Comparison of ENCODE assay signal across 1 cellular context in genomic region chr12:57744194-57744776, GRCh38.
TF ChIP-seq lines count a peak whose summit lies in the region.

No MANE protein-coding gene starts in this region.

TF ChIP-seq in K562, 482 proteins besides CTCF, POLR2A, EP300 and RAD21 (continued from another document and continues in another):
- TF ChIP-seq ZNF407 (IDR thresholded peaks at IDR 0.05; ENCODE audit: low read depth) (no peak), TSHZ1 (CRISPR knock-in tag; IDR thresholded peaks at IDR 0.05) (no peak), ZNF398 (CRISPR knock-in tag; IDR thresholded peaks at IDR 0.05) (no peak), CREB1 (IDR thresholded peaks at IDR 0.05) (peak; percentile 99), CREB1 (CRISPR knock-in tag; IDR thresholded peaks at IDR 0.05) (peak; percentile 97), HMGXB4 (CRISPR knock-in tag; IDR thresholded peaks at IDR 0.05) (no peak), USF1 (CRISPR knock-in tag; IDR thresholded peaks at IDR 0.05) (no peak), ELF4 (CRISPR knock-in tag; IDR thresholded peaks at IDR 0.05) (no peak), RCOR1 (IDR thresholded peaks at IDR 0.05; ENCODE audit: borderline replicate concordance in 1 of 2, low read depth in 2 of 2, low read length in 2 of 2) (peak in 1 of 2 experiments; percentile 82; a peak in 2 of 4 replicates), RB1 (IDR thresholded peaks at IDR 0.05; ENCODE audit: low read depth) (peak; percentile 41; the same call in 1 of the 2 replicates), ZNF184 (CRISPR knock-in tag; IDR thresholded peaks at IDR 0.05) (no peak), PYGO2 (tag; IDR thresholded peaks at IDR 0.05) (no peak), NEUROD1 (IDR thresholded peaks at IDR 0.05; ENCODE audit: borderline replicate concordance, low read depth, low read length, partially characterized antibody) (no peak), SLC30A9 (CRISPR knock-in tag; IDR thresholded peaks at IDR 0.05) (no peak), CEBPZ (IDR thresholded peaks at IDR 0.05; ENCODE audit: borderline replicate concordance, low read depth, low read length) (no peak), SFPQ (IDR thresholded peaks at IDR 0.05; ENCODE audit: low read depth, low read length) (no peak), ATF2 (CRISPR knock-in tag; IDR thresholded peaks at IDR 0.05) (peak; percentile 90; the same call in 1 of the 2 replicates), ZC3H4 (CRISPR knock-in tag; IDR thresholded peaks at IDR 0.05; ENCODE audit: borderline replicate concordance) (no peak), IRF9 (tag; IDR thresholded peaks at IDR 0.05) (peak; percentile 73; the same call in 1 of the 2 replicates), ATF1 (CRISPR knock-in tag; IDR thresholded peaks at IDR 0.05) (peak; percentile 89), ATF1 (tag; IDR thresholded peaks at IDR 0.05) (peak; percentile 99), NELFE (IDR thresholded peaks at IDR 0.05; ENCODE audit: insufficient read depth, insufficient read length) (no peak), STAG1 (CRISPR knock-in tag; IDR thresholded peaks at IDR 0.05; ENCODE audit: borderline replicate concordance) (no peak), EZH2 (IDR thresholded peaks at IDR 0.05; ENCODE audit: borderline replicate concordance, low read depth, low read length) (no peak), MED1 (CRISPR knock-in tag; IDR thresholded peaks at IDR 0.05; ENCODE audit: borderline replicate concordance) (no peak), RBBP5 (IDR thresholded peaks at IDR 0.05; ENCODE audit: borderline replicate concordance, insufficient read depth, low read length, poor library complexity, severe bottlenecking) (no peak), ADNP (tag; IDR thresholded peaks at IDR 0.05) (no peak), ZNF175 (CRISPR knock-in tag; IDR thresholded peaks at IDR 0.05; ENCODE audit: low read depth) (0 out of 2 replicates have a peak, but pooled peaks have one; percentile 48), NFE2L1 (tag; IDR thresholded peaks at IDR 0.05; ENCODE audit: borderline replicate concordance, low read depth) (no peak), ZNF436 (CRISPR knock-in tag; IDR thresholded peaks at IDR 0.05) (0 out of 2 replicates have a peak, but pooled peaks have one; percentile 8)
